ENCODE assay signal across 8 cellular contexts in the genomic region with DNA sequence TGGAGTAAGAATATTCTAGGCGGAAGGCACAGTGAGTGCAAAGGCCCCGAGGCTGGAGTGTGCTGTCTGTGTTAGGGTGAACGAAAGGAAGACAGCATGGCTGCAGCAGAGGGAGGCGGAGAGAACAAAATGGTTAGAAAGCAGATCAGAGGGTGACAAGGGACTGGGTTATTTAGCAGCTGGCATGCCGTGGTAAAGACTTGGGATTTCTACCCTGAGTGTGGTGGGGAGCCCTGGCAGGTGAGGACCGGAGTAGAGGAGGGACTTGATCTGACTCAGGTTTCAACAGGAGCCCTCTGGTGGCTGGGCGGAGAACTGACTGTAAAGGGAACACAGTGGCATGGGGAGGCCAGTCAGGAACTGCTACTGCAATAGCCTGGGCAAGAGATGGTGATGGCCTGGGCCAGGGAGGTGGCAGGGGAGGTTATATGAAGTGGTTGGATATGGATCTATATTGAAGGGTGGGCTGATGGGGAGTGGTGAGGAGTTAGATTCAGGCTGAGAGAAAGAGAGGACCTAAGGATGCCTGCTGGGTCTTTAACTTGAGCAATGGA. TPM values are rescaled to one million over a fixed set of nuclear protein-coding genes. Genes with fewer than 3 reads are reported as not detected.
DNase-seq lines count a peak whose midpoint lies in the region; ATAC-seq and TF ChIP-seq lines count a peak whose summit lies in the region.

No MANE protein-coding gene starts in this region.

- H3K27ac ChIP-seq in lung (ENCODE audit: low read depth in 1 of 2, low read length in 1 of 2) = no peak overlapping the region

- TF ChIP-seq CTCF in lung (IDR thresholded peaks at IDR 0.05; ENCODE audit: control extremely low read depth, extremely low read depth) = peak; percentile 56

- no peaks in the 10 kb centered on the region for H3K9me3 ChIP-seq in lung (ENCODE audit: control insufficient read depth in 2 of 2, insufficient read depth in 1 of 2, low read length in 1 of 2)

- no peaks in the 10 kb centered on the region for H3K4me1 ChIP-seq in lung (ENCODE audit: control insufficient read depth in 2 of 2, insufficient read depth in 2 of 2, low read length in 2 of 2)

- in situ Hi-C loops in G401 (cut with HindIII; ENCODE audit: low sequenced_read_pairs) = no loop called here

- peak; percentile 59 for DNase-seq in G401 (ENCODE audit: low spot score)
- DNase-seq in HK-2 (ENCODE audit: unreplicated experiment) = peak; percentile 83
- peak; percentile 90 for DNase-seq in NCI-H82 (lab: John Stamatoyannopoulos, UW)
- peak; percentile 89 to 91 for DNase-seq in activated CD4-positive, alpha-beta T cell treated with anti-CD3 and anti-CD28 coated beads, Interleukin-2, amount 50 U/mL, for 4 hours
- peak; percentile 86 for DNase-seq in dermis blood vessel endothelial cell
- DNase-seq in lung (ENCODE audit: low spot score) = peak; percentile 88
- peak; percentile 83 for DNase-seq in stimulated activated CD8-positive, alpha-beta memory T cell treated with anti-CD3 and anti-CD28 coated beads, Interleukin-15, amount 100 ng/mL, for 1 hour (ENCODE audit: low read depth)

- WGBS in lung, 2 donors = 57 to 61% methylated on average over 7 of the region's 7 CpGs

- ATAC-seq in lung (ENCODE audit: insufficient read depth, low FRiP score) = peak; percentile 80
- no peak for ATAC-seq in GM21528 (IDR thresholded peaks at IDR 0.05; ENCODE audit: low FRiP score, unreplicated experiment)

- H3K4me3 ChIP-seq in lung = no peak overlapping the region

- H3K27me3 ChIP-seq in lung (ENCODE audit: control insufficient read depth, insufficient read depth) = no peaks in the 10 kb centered on the region

- no peaks in the 10 kb centered on the region for H3K36me3 ChIP-seq in lung (ENCODE audit: control insufficient read depth in 2 of 2, insufficient read depth in 2 of 2, low read length in 2 of 2)

RNA-seq across cellular contexts. Expression of gene PIM1, which starts 38.0 kb away (rescaled TPM):
- total RNA-seq in G401 (2014; rRNA removed; shearing (Covaris generic)) = 70.4 and 71.6 TPM in 2 replicates
- 1.3 and 2.6 TPM in 2 replicates for total RNA-seq in dermis blood vessel endothelial cell
- 10 to 100 TPM; 43.2 to 56.2 TPM for total RNA-seq in lung
- polyA plus RNA-seq in lung = 100 to 1,000 TPM in 1 of 2 donors, 10 to 100 TPM in 1; 47.7 to 108 TPM

RNA-seq across cellular contexts. Expression of gene TBC1D22B, which starts 49.6 kb away (rescaled TPM):
- 6.7 and 12.0 TPM in 2 replicates for total RNA-seq in G401 (2014; rRNA removed; shearing (Covaris generic))
- 9.5 and 12.1 TPM in 2 replicates for total RNA-seq in dermis blood vessel endothelial cell
- 1 to 10 TPM; 9.4 to 9.7 TPM for total RNA-seq in lung
- 1 to 10 TPM; 6.8 to 8.2 TPM for polyA plus RNA-seq in lung

RNA-seq across cellular contexts. Expression of gene TMEM217, which starts 50.0 kb away (rescaled TPM):
- total RNA-seq in G401 (2014; rRNA removed; shearing (Covaris generic)) = 1.2 and 1.4 TPM in 2 replicates
- total RNA-seq in dermis blood vessel endothelial cell = 12.1 and 12.4 TPM in 2 replicates
- total RNA-seq in lung = under 1 TPM; 0.40 to 1.00 TPM
- 1 to 10 TPM in 1 of 2 donors, under 1 TPM in 1; 0.94 to 1.9 TPM for polyA plus RNA-seq in lung

Comparison
In these comparisons a context has a peak if more than half of its experiments do, and no peak if none do; other contexts are left out.
1. RNA of gene PIM1, which starts 38.0 kb away (total RNA-seq): 70.4 to 71.6 TPM in G401 and 43.2 to 56.2 TPM in lung; 1.3 to 2.6 TPM in dermis blood vessel endothelial cell; every median in the first group is over 10 times any median in the second.
2. Peak in every context shown above with its lines, with median percentiles within 50 percentile points of each other: DNase-seq.